Comparison of ENCODE assay signal across 6 cellular contexts in the genomic region with DNA sequence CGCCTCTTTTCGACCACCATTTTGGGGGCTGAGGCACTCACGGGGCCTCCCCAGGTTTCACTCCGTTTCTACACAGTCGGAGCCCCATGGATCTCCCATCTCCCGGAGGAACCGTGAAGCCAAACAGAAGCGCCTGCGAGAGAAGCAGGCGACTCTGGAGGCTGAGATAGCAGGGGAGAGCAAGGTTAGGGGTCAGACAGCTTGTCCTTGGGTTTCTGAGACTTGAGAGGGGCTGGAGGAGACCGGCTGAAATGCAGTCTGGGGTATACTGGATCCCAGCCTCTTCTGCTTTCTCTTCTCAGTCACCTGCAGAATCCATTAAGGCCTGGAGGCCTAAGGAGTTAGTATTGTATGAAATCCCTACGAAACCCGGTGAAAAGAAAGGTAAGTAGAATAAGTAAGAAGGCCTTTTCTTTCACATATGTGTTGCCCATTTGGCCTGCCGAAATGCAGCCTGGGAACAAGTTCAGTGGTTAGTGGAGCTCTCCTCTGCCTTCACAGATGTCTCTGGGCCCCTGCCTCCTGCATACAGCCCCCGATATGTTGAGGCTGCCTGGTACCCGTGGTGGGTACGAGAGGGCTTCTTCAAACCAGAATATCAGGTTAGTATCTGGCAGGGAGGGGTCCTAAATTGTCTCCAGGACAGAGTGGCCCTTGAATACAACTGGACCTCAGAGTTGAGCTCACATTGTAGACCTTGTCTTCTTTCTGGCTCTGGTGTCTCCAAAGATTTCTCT. TPM values are rescaled to one million over a fixed set of nuclear protein-coding genes. Genes with fewer than 3 reads are reported as not detected.
DNase-seq lines count a peak whose midpoint lies in the region; ATAC-seq and TF ChIP-seq lines count a peak whose summit lies in the region.

No MANE protein-coding gene starts in this region.

- no peak for ATAC-seq in activated T-helper 17 cell treated with anti-CD3 and anti-CD28 coated beads, Interleukin-2, amount 50 U/mL, for 72 hours (replicated peaks)
- ATAC-seq in memory B cell (ENCODE audit: low read depth) (no peak), GM21723 (IDR thresholded peaks at IDR 0.05; ENCODE audit: unreplicated experiment) (no peak)

- H3K4me1 Mint-ChIP-seq in activated T-helper 17 cell treated with anti-CD3 and anti-CD28 coated beads, Interleukin-2, amount 50 U/mL, for 72 hours: peaks cover 12% of the 10 kb centered on the region
- peaks cover 25% of the 10 kb centered on the region for H3K4me1 Mint-ChIP-seq in memory B cell

- peak overlapping the region; percentile 93 for H3K27ac Mint-ChIP-seq in activated T-helper 17 cell treated with anti-CD3 and anti-CD28 coated beads, Interleukin-2, amount 50 U/mL, for 72 hours
- peak overlapping the region; percentile 84 for H3K27ac Mint-ChIP-seq in memory B cell

- H3K27me3 Mint-ChIP-seq in activated T-helper 17 cell treated with anti-CD3 and anti-CD28 coated beads, Interleukin-2, amount 50 U/mL, for 72 hours: no peaks in the 10 kb centered on the region
- no peaks in the 10 kb centered on the region for H3K27me3 Mint-ChIP-seq in memory B cell

- no peaks in the 10 kb centered on the region for H3K9me3 Mint-ChIP-seq in activated T-helper 17 cell treated with anti-CD3 and anti-CD28 coated beads, Interleukin-2, amount 50 U/mL, for 72 hours
- H3K9me3 Mint-ChIP-seq in memory B cell: no peaks in the 10 kb centered on the region

- peak overlapping the region; percentile 94 for H3K4me3 Mint-ChIP-seq in activated T-helper 17 cell treated with anti-CD3 and anti-CD28 coated beads, Interleukin-2, amount 50 U/mL, for 72 hours
- peak overlapping the region; percentile 94 for H3K4me3 Mint-ChIP-seq in memory B cell

- H3K4me3 ChIP-seq in GM12864 (ENCODE audit: low read depth, low read length): peak overlapping the region; percentile 78

- H3K36me3 Mint-ChIP-seq in activated T-helper 17 cell treated with anti-CD3 and anti-CD28 coated beads, Interleukin-2, amount 50 U/mL, for 72 hours (ENCODE audit: low read depth): peaks cover 90% of the 10 kb centered on the region
- H3K36me3 Mint-ChIP-seq in memory B cell: peaks cover 29% of the 10 kb centered on the region

- no peak for TF ChIP-seq CTCF in GM12864 (IDR thresholded peaks at IDR 0.05; ENCODE audit: low read depth, low read length, missing control alignments)

- DNase-seq in GM12864 (ENCODE audit: low read depth): no peak
- no peak for DNase-seq in memory B cell (ENCODE audit: low spot score in 2 of 2)
- DNase-seq in NCI-H1048 (lab: John Stamatoyannopoulos, UW): no peak
- DNase-seq in ureter (ENCODE audit: low spot score): no peak

RNA-seq across cellular contexts. Expression of a gene that starts 1.0 kb away (rescaled TPM):
- 10 to 100 TPM; 50.5 to 64.4 TPM for total RNA-seq in activated T-helper 17 cell treated with anti-CD3 and anti-CD28 coated beads, Interleukin-2, amount 50 U/mL, for 72 hours
- 33.2 TPM for total RNA-seq in ureter

RNA-seq across cellular contexts. Expression of a gene that starts 7.0 kb away (rescaled TPM):
- 10 to 100 TPM; 34.3 to 39.9 TPM for total RNA-seq in activated T-helper 17 cell treated with anti-CD3 and anti-CD28 coated beads, Interleukin-2, amount 50 U/mL, for 72 hours
- total RNA-seq in ureter: 30.4 TPM

RNA-seq across cellular contexts. Expression of a gene that starts 16.9 kb away (rescaled TPM):
- total RNA-seq in activated T-helper 17 cell treated with anti-CD3 and anti-CD28 coated beads, Interleukin-2, amount 50 U/mL, for 72 hours: not detected
- 1.0 TPM for total RNA-seq in ureter

RNA-seq across cellular contexts. Expression of a gene that starts 25.8 kb away (rescaled TPM):
- total RNA-seq in activated T-helper 17 cell treated with anti-CD3 and anti-CD28 coated beads, Interleukin-2, amount 50 U/mL, for 72 hours: not detected
- not detected for total RNA-seq in ureter

RNA-seq across cellular contexts. Expression of a gene that starts 30.7 kb away (rescaled TPM):
- 10 to 100 TPM in 1 of 2 donors, 1 to 10 TPM in 1; 3.0 to 19.5 TPM for total RNA-seq in activated T-helper 17 cell treated with anti-CD3 and anti-CD28 coated beads, Interleukin-2, amount 50 U/mL, for 72 hours
- 234 TPM for total RNA-seq in ureter
